In the genomic region with DNA sequence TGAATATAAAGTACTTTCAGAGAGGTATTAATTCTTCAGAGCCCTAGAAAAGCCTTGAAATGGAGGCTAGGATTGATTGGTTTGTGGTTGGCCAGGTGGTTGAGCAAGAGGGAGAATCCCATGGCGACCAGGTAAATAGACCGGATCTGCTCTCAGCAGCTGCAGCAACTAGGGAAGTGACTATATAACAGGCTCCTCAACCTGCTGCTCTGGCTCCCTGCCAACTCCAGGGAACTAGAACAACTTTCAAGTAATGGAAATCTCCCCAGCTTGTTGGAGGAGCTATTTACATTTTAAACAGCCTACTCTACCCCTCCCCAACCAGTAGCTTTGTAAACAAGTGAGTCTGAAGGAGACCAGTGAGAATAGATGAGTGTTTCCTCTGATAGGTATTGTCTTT, we compare ENCODE assay signal across 15 cellular contexts.
DNase-seq lines count a peak whose midpoint lies in the region; ATAC-seq and TF ChIP-seq lines count a peak whose summit lies in the region.
"Had no signal": no experiment of that assay in that cellular context is flagged by ENCODE, and none has a peak within 500 bp of the region (broad histone marks: within the 10 kb centered on the region; RNA-seq: fewer than 3 reads in every experiment).

No MANE protein-coding gene starts in this region.

- intact Hi-C loops in posterior vena cava (cut with DNase I): no loop called here

- no peaks in the 10 kb centered on the region for H4K20me1 ChIP-seq in hepatocyte (ENCODE audit: insufficient read depth, poor library complexity, severe bottlenecking)

- TF ChIP-seq CTCF in hepatocyte (IDR thresholded peaks at IDR 0.05; ENCODE audit: poor library complexity): no peak

- no peak overlapping the region for H3K4me2 ChIP-seq in hepatocyte
- H3K4me2 ChIP-seq: smooth muscle cell had no signal

- H3K4me3 ChIP-seq in hepatocyte: no peak overlapping the region
- H3K4me3 ChIP-seq: smooth muscle cell had no signal

- no peaks in the 10 kb centered on the region for H3K9me3 ChIP-seq in hepatocyte (ENCODE audit: low read depth)

- no peak overlapping the region for H3K27ac ChIP-seq in hepatocyte

- H3K36me3 ChIP-seq in hepatocyte (replicated peaks; ENCODE audit: insufficient read depth, low read depth): no peaks in the 10 kb centered on the region

- no peaks in the 10 kb centered on the region for H3K27me3 ChIP-seq in hepatocyte

- H2AFZ ChIP-seq in hepatocyte: no peak overlapping the region

- in situ Hi-C loops in Caki2 (cut with HindIII; ENCODE audit: low pct_unique_long_range_greater_than_20kb, low sequenced_read_pairs): no loop called here

- WGBS in hepatocyte (ENCODE audit: low lambda C conversion rate, missing lambda C conversion rate): 16% methylated on average over 2 of the region's 2 CpGs

- no peaks in the 10 kb centered on the region for H3K9me2 ChIP-seq in hepatocyte (replicated peaks; ENCODE audit: insufficient read depth)

- no peaks in the 10 kb centered on the region for H3K79me2 ChIP-seq in hepatocyte

- DNase-seq in Caki2 (ENCODE audit: low read depth): peak; percentile 8
- DNase-seq in NCI-H1092 treated with DMSO at 0.1 percent for 48 hours (lab: John Stamatoyannopoulos, UW): peak; percentile 84
- peak; percentile 62 for DNase-seq in NCI-H526 treated with DMSO at 0.1 percent for 48 hours (lab: John Stamatoyannopoulos, UW)
- peak; percentile 64 for DNase-seq in hepatocyte (ENCODE audit: low spot score)
- DNase-seq in posterior vena cava (ENCODE audit: low spot score): no peak
- no peak for DNase-seq in activated gamma-delta T cell treated with Interleukin-2 at 50 U/mL for 16 hours
- DNase-seq: activated CD4-positive, alpha-beta T cell treated with anti-CD3 and anti-CD28 coated beads, Interleukin-2, amount 50 U/mL, for 48 hours; hippocampal formation; naive B cell; stimulated activated CD8-positive, alpha-beta memory T cell treated with anti-CD3 and anti-CD28 coated beads, Interleukin-4, amount 100 ng/mL, for 48 hours; T-cell had no signal

- ATAC-seq in HG03196 (IDR thresholded peaks at IDR 0.05; ENCODE audit: unreplicated experiment): no peak
- ATAC-seq in HG02938 (IDR thresholded peaks at IDR 0.05; ENCODE audit: unreplicated experiment): no peak
- ATAC-seq: HCT116, T-cell had no signal

- H3K4me1 ChIP-seq in hepatocyte (ENCODE audit: insufficient read depth): no peaks in the 10 kb centered on the region

Comparison
In these comparisons a context has a peak if more than half of its experiments do, and no peak if none do; other contexts are left out.
1. DNase-seq: peak in Caki2 (single experiment), NCI-H1092 treated with DMSO at 0.1 percent for 48 hours (single experiment), NCI-H526 treated with DMSO at 0.1 percent for 48 hours (single experiment) and hepatocyte (single experiment); none in posterior vena cava (single experiment) and activated gamma-delta T cell treated with Interleukin-2 at 50 U/mL for 16 hours (single experiment).